In genomic region chr19:6312018-6312417, GRCh38 we compare ENCODE assay signal across 30 cellular contexts. TPM values are rescaled to one million over a fixed set of nuclear protein-coding genes. Genes with fewer than 3 reads are reported as not detected.
DNase-seq lines count a peak whose midpoint lies in the region; ATAC-seq and TF ChIP-seq lines count a peak whose summit lies in the region.
"Had no signal": no experiment of that assay in that cellular context is flagged by ENCODE, and none has a peak within 500 bp of the region (broad histone marks: within the 10 kb centered on the region; RNA-seq: fewer than 3 reads in every experiment).

No MANE protein-coding gene starts in this region.

- no peaks in the 10 kb centered on the region for H4K20me1 ChIP-seq in neural progenitor cell (ENCODE audit: low read depth)
- H4K20me1 ChIP-seq: BLaER1 had no signal

- H3K4me2 ChIP-seq in neural progenitor cell = no peak overlapping the region
- H3K4me2 ChIP-seq: BLaER1 had no signal

- H3K4me1 ChIP-seq in neural progenitor cell = no peaks in the 10 kb centered on the region
- H3K4me1 ChIP-seq: gastroesophageal sphincter, spleen, tibial artery had no signal

- no peak for TF ChIP-seq EP300 in Ishikawa (IDR thresholded peaks at IDR 0.05; ENCODE audit: borderline replicate concordance)

- H2AFZ ChIP-seq in neural progenitor cell (replicated peaks) = no peak overlapping the region

- no peak overlapping the region for H3K9ac ChIP-seq in neural progenitor cell
- H3K9ac ChIP-seq: BLaER1 had no signal

- no peak overlapping the region for H3K27ac ChIP-seq in neural progenitor cell
- H3K27ac ChIP-seq: BLaER1, gastroesophageal sphincter, spleen, tibial artery had no signal

- no peak overlapping the region for H3K4me3 ChIP-seq in WI38 (ENCODE audit: low read depth, low read length)
- H3K4me3 ChIP-seq in neural progenitor cell = no peak overlapping the region
- H3K4me3 ChIP-seq: BLaER1, gastroesophageal sphincter, spleen, tibial artery had no signal

- peak; percentile 42; the same call in 1 of the 2 replicates for TF ChIP-seq RAD21 in Ishikawa (IDR thresholded peaks at IDR 0.05; ENCODE audit: low read depth)

- H3K79me2 ChIP-seq in neural progenitor cell (ENCODE audit: low read depth) = no peaks in the 10 kb centered on the region

- H3F3A ChIP-seq in neural progenitor cell (ENCODE audit: low read depth) = no peaks in the 10 kb centered on the region

- peak; percentile 20 for TF ChIP-seq CTCF in WI38 (IDR thresholded peaks at IDR 0.05; ENCODE audit: low read depth, low read length)
- TF ChIP-seq CTCF in neural progenitor cell (IDR thresholded peaks at IDR 0.05) = peak; percentile 17

- ATAC-seq in activated CD4-positive, alpha-beta T cell treated with anti-CD3 and anti-CD28 coated beads for 36 hours = no peak
- no peak for ATAC-seq in HG02571 (IDR thresholded peaks at IDR 0.05; ENCODE audit: unreplicated experiment)
- ATAC-seq in stimulated activated memory B cell treated with anti-CD40 and anti-IgM and Interleukin-4, amounts not matched to agents 10 μg/mL and 1 μg/mL and 100 μg/mL, for 72 hours = no peak
- ATAC-seq: activated CD8-positive, alpha-beta memory T cell treated with anti-CD3 and anti-CD28 coated beads, Interleukin-2, amount 10 ng/mL, durations not matched to agents 7 days and 5 days; gastroesophageal sphincter; Right ventricle myocardium inferior; stimulated activated naive CD8-positive, alpha-beta T cell treated with anti-CD3 and anti-CD28 coated beads, Interleukin-15, Interleukin-2, amounts not matched to agents 100 U/mL and 50 U/mL, for 24 hours had no signal

- intact Hi-C loops in activated CD4-positive, alpha-beta T cell treated with anti-CD3 and anti-CD28 coated beads for 36 hours (cut with DNase I, micrococcal nuclease) = no loop called here

- no peaks in the 10 kb centered on the region for H3K9me3 ChIP-seq in neural progenitor cell (ENCODE audit: low read depth)

- H3K27me3 ChIP-seq in neural progenitor cell = peaks cover 6% of the 10 kb centered on the region
- H3K27me3 ChIP-seq: BLaER1 had no signal

- POLR2A ChIA-PET in activated CD4-positive, alpha-beta T cell treated with anti-CD3 and anti-CD28 coated beads for 36 hours (lab: Charles Lee) = no interaction called here

- no peaks in the 10 kb centered on the region for H3K27me3 Mint-ChIP-seq in activated CD4-positive, alpha-beta T cell treated with anti-CD3 and anti-CD28 coated beads for 36 hours
- peaks cover 15% of the 10 kb centered on the region for H3K27me3 Mint-ChIP-seq in neural progenitor cell (ENCODE audit: insufficient read depth, low read depth)
- peaks cover 29% of the 10 kb centered on the region for H3K27me3 Mint-ChIP-seq in stimulated activated memory B cell treated with anti-CD40 and anti-IgM and Interleukin-4, amounts not matched to agents 10 μg/mL and 1 μg/mL and 100 μg/mL, for 72 hours
- H3K27me3 Mint-ChIP-seq: activated CD4-positive, alpha-beta T cell treated with anti-CD3 and anti-CD28 coated beads, Interleukin-2, amount 10 ng/mL, durations not matched to agents 24 days and 14 days; activated CD8-positive, alpha-beta memory T cell treated with anti-CD3 and anti-CD28 coated beads, Interleukin-2, amount 10 ng/mL, durations not matched to agents 7 days and 5 days; activated naive CD4-positive, alpha-beta T cell treated with anti-CD3 and anti-CD28 coated beads, Interleukin-2, amount 50 U/mL, for 24 hours had no signal

- peak; percentile 5 for DNase-seq in activated CD4-positive, alpha-beta T cell treated with anti-CD3 and anti-CD28 coated beads for 48 hours
- DNase-seq in activated CD4-positive, alpha-beta T cell treated with anti-CD3 and anti-CD28 coated beads for 36 hours = no peak
- no peak for DNase-seq in neural progenitor cell (ENCODE audit: low spot score)
- no peak for DNase-seq in islet precursor cell
- DNase-seq: activated CD4-positive, alpha-beta T cell treated with anti-CD3 and anti-CD28 coated beads, Interleukin-2, amount 10 ng/mL, durations not matched to agents 24 days and 14 days; activated CD8-positive, alpha-beta memory T cell treated with anti-CD3 and anti-CD28 coated beads, Interleukin-2, amount 10 ng/mL, durations not matched to agents 7 days and 5 days; aorta; cerebellar nuclear complex; COR-L47; effector CD4-positive, alpha-beta T cell; KG1; MV-4-11; NCI-H1694 treated with DMSO at 0.1 percent for 48 hours; NCI-H526 treated with DMSO at 0.1 percent for 48 hours; nucleus accumbens; spleen; stimulated activated CD4-positive, alpha-beta T cell treated with anti-CD3 and anti-CD28 coated beads, Interleukin-4, amount 100 ng/mL, for 1 hour; stimulated activated naive CD8-positive, alpha-beta T cell treated with anti-CD3 and anti-CD28 coated beads, Interleukin-15, Interleukin-2, amounts not matched to agents 100 U/mL and 50 U/mL, for 24 hours; tibial artery had no signal

- no peaks in the 10 kb centered on the region for H3K36me3 Mint-ChIP-seq in activated CD4-positive, alpha-beta T cell treated with anti-CD3 and anti-CD28 coated beads for 36 hours (ENCODE audit: low read depth)
- H3K36me3 Mint-ChIP-seq in neural progenitor cell = no peaks in the 10 kb centered on the region
- H3K36me3 Mint-ChIP-seq in stimulated activated memory B cell treated with anti-CD40 and anti-IgM and Interleukin-4, amounts not matched to agents 10 μg/mL and 1 μg/mL and 100 μg/mL, for 72 hours = no peaks in the 10 kb centered on the region
- H3K36me3 Mint-ChIP-seq: activated CD8-positive, alpha-beta memory T cell treated with anti-CD3 and anti-CD28 coated beads, Interleukin-2, amount 10 ng/mL, durations not matched to agents 7 days and 5 days; activated naive CD4-positive, alpha-beta T cell treated with anti-CD3 and anti-CD28 coated beads, Interleukin-2, amount 50 U/mL, for 24 hours had no signal

- CTCF ChIA-PET in activated CD4-positive, alpha-beta T cell treated with anti-CD3 and anti-CD28 coated beads for 36 hours (lab: Charles Lee) = interaction anchor here (0.9 kb wide), 1 partner anchor 25 kb away, joined by 3 read pairs; no protein-coding TSS in a partner anchor

- no peak overlapping the region for H3K27ac Mint-ChIP-seq in activated CD4-positive, alpha-beta T cell treated with anti-CD3 and anti-CD28 coated beads for 36 hours
- no peak overlapping the region for H3K27ac Mint-ChIP-seq in neural progenitor cell
- no peak overlapping the region for H3K27ac Mint-ChIP-seq in stimulated activated memory B cell treated with anti-CD40 and anti-IgM and Interleukin-4, amounts not matched to agents 10 μg/mL and 1 μg/mL and 100 μg/mL, for 72 hours
- H3K27ac Mint-ChIP-seq: activated CD4-positive, alpha-beta T cell treated with anti-CD3 and anti-CD28 coated beads, Interleukin-2, amount 10 ng/mL, durations not matched to agents 24 days and 14 days; activated CD8-positive, alpha-beta memory T cell treated with anti-CD3 and anti-CD28 coated beads, Interleukin-2, amount 10 ng/mL, durations not matched to agents 7 days and 5 days; activated naive CD4-positive, alpha-beta T cell treated with anti-CD3 and anti-CD28 coated beads, Interleukin-2, amount 50 U/mL, for 24 hours had no signal

- no peak overlapping the region for H3K4me3 Mint-ChIP-seq in activated CD4-positive, alpha-beta T cell treated with anti-CD3 and anti-CD28 coated beads for 36 hours
- H3K4me3 Mint-ChIP-seq in neural progenitor cell = no peak overlapping the region
- H3K4me3 Mint-ChIP-seq in stimulated activated memory B cell treated with anti-CD40 and anti-IgM and Interleukin-4, amounts not matched to agents 10 μg/mL and 1 μg/mL and 100 μg/mL, for 72 hours = no peak overlapping the region
- H3K4me3 Mint-ChIP-seq: activated CD4-positive, alpha-beta T cell treated with anti-CD3 and anti-CD28 coated beads, Interleukin-2, amount 10 ng/mL, durations not matched to agents 24 days and 14 days; activated CD8-positive, alpha-beta memory T cell treated with anti-CD3 and anti-CD28 coated beads, Interleukin-2, amount 10 ng/mL, durations not matched to agents 7 days and 5 days; activated naive CD4-positive, alpha-beta T cell treated with anti-CD3 and anti-CD28 coated beads, Interleukin-2, amount 50 U/mL, for 24 hours had no signal

- H3K9me3 Mint-ChIP-seq in activated CD4-positive, alpha-beta T cell treated with anti-CD3 and anti-CD28 coated beads for 36 hours (ENCODE audit: low read depth) = peaks cover 5% of the 10 kb centered on the region
- peaks cover 11% of the 10 kb centered on the region for H3K9me3 Mint-ChIP-seq in neural progenitor cell
- peaks cover 11% of the 10 kb centered on the region for H3K9me3 Mint-ChIP-seq in stimulated activated memory B cell treated with anti-CD40 and anti-IgM and Interleukin-4, amounts not matched to agents 10 μg/mL and 1 μg/mL and 100 μg/mL, for 72 hours
- H3K9me3 Mint-ChIP-seq: activated CD4-positive, alpha-beta T cell treated with anti-CD3 and anti-CD28 coated beads, Interleukin-2, amount 10 ng/mL, durations not matched to agents 24 days and 14 days; activated naive CD4-positive, alpha-beta T cell treated with anti-CD3 and anti-CD28 coated beads, Interleukin-2, amount 50 U/mL, for 24 hours had no signal

- no peaks in the 10 kb centered on the region for H3K4me1 Mint-ChIP-seq in activated CD4-positive, alpha-beta T cell treated with anti-CD3 and anti-CD28 coated beads for 36 hours
- H3K4me1 Mint-ChIP-seq in neural progenitor cell = no peaks in the 10 kb centered on the region
- no peaks in the 10 kb centered on the region for H3K4me1 Mint-ChIP-seq in stimulated activated memory B cell treated with anti-CD40 and anti-IgM and Interleukin-4, amounts not matched to agents 10 μg/mL and 1 μg/mL and 100 μg/mL, for 72 hours
- H3K4me1 Mint-ChIP-seq: activated CD4-positive, alpha-beta T cell treated with anti-CD3 and anti-CD28 coated beads, Interleukin-2, amount 10 ng/mL, durations not matched to agents 24 days and 14 days; activated CD8-positive, alpha-beta memory T cell treated with anti-CD3 and anti-CD28 coated beads, Interleukin-2, amount 10 ng/mL, durations not matched to agents 7 days and 5 days; activated naive CD4-positive, alpha-beta T cell treated with anti-CD3 and anti-CD28 coated beads, Interleukin-2, amount 50 U/mL, for 24 hours had no signal

- H3K36me3 ChIP-seq in neural progenitor cell = no peaks in the 10 kb centered on the region
- H3K36me3 ChIP-seq: BLaER1, gastroesophageal sphincter, spleen, tibial artery had no signal

TF ChIP-seq in Ishikawa, 13 proteins besides CTCF, POLR2A, EP300 and RAD21 (continues in another document):
- TF ChIP-seq NFIC (IDR thresholded peaks at IDR 0.05) = no peak

RNA-seq across cellular contexts. Expression of gene ACER1, which starts 21.4 kb away (rescaled TPM):
- total RNA-seq in activated CD4-positive, alpha-beta T cell treated with anti-CD3 and anti-CD28 coated beads for 36 hours = not detected
- not detected in 2 replicates for total RNA-seq in neural progenitor cell (ENCODE audit: low replicate concordance)
- total RNA-seq: A172, aorta, gastroesophageal sphincter, kidney epithelial cell, lung microvascular endothelial cell, Right ventricle myocardium inferior had no signal

RNA-seq across cellular contexts. Expression of gene MLLT1, which starts 32.2 kb away (rescaled TPM):
- 10 to 100 TPM; 45.0 to 46.6 TPM for total RNA-seq in activated CD4-positive, alpha-beta T cell treated with anti-CD3 and anti-CD28 coated beads for 36 hours
- total RNA-seq in neural progenitor cell (ENCODE audit: low replicate concordance) = 5.6 and 21.0 TPM in 2 replicates

RNA-seq across cellular contexts. Expression of gene CLPP, which starts 49.3 kb away (rescaled TPM):
- 100 to 1,000 TPM; 197 to 245 TPM for total RNA-seq in activated CD4-positive, alpha-beta T cell treated with anti-CD3 and anti-CD28 coated beads for 36 hours
- 28.0 and 73.6 TPM in 2 replicates for total RNA-seq in neural progenitor cell (ENCODE audit: low replicate concordance)
